Comparison of ENCODE assay signal across 29 cellular contexts in genomic region chrX:66872771-66873170, GRCh38.
"Had no signal": no experiment of that assay in that cellular context is flagged by ENCODE, and none has a peak within 500 bp of the region (broad histone marks: within the 10 kb centered on the region; RNA-seq: fewer than 3 reads in every experiment).

No MANE protein-coding gene starts in this region.

- H3K4me2 ChIP-seq: KMS-11 had no signal

- H3K4me3 ChIP-seq: body of pancreas, coronary artery, MG63, Peyer's patch had no signal

- H3K27me3 ChIP-seq: body of pancreas, MG63, Peyer's patch had no signal

- ATAC-seq: activated CD8-positive, alpha-beta memory T cell treated with anti-CD3 and anti-CD28 coated beads, Interleukin-2, amount 10 ng/mL, durations not matched to agents 7 days and 5 days; body of pancreas; T-cell had no signal

- DNase-seq: activated B cell treated with CpG ODN at 0.5 μM for 24 hours; activated CD4-positive, alpha-beta T cell treated with anti-CD3 and anti-CD28 coated beads for 1 hour; activated CD4-positive, alpha-beta T cell treated with anti-CD3 and anti-CD28 coated beads, Interleukin-2, amount 10 ng/mL, durations not matched to agents 24 days and 14 days; activated CD4-positive, alpha-beta T cell treated with anti-CD3 and anti-CD28 coated beads, Interleukin-2, amount 50 U/mL, for 48 hours; activated CD8-positive, alpha-beta memory T cell treated with anti-CD3 and anti-CD28 coated beads, Interleukin-2, amount 10 ng/mL, durations not matched to agents 7 days and 5 days; activated effector memory CD4-positive, alpha-beta T cell treated with Interleukin-2 at 50 U/mL for 16 hours; activated naive CD4-positive, alpha-beta T cell; activated T-cell treated with anti-CD3 and anti-CD28 coated beads, Interleukin-2, amount 50 U/mL, for 24 hours; aorta; body of pancreas; central memory CD4-positive, alpha-beta T cell; MG63; NCI-H1048; NCI-H1417 treated with DMSO at 0.1 percent for 48 hours; NCI-H187; NCI-H2081; NCI-H226; NCI-H510A treated with DMSO at 0.1 percent for 48 hours; NCI-H69; NK-92 treated with Interleukin-12 subunit alpha and Interleukin-12 subunit beta, amount 100 ng/mL, for 24 hours; Peyer's patch; SHP77 treated with DMSO at 0.1 percent for 48 hours; T-cell; T-helper 2 cell; T1000 had no signal

- H3K9me3 ChIP-seq: body of pancreas, MG63, Peyer's patch had no signal

- H3K4me1 ChIP-seq: body of pancreas, Peyer's patch had no signal

- H3K27ac ChIP-seq: body of pancreas, coronary artery, KMS-11, Peyer's patch had no signal

- FAIRE-seq: bronchial epithelial cell, TTC549 had no signal

- H3K36me3 ChIP-seq: MG63, Peyer's patch had no signal

- H3K9ac ChIP-seq: KMS-11 had no signal
